1 cellular context compared by ENCODE assay signal in genomic region chr17:4934173-4934979, GRCh38.
A peak's percentile ranks its signal among the peaks of the same experiment; 100 is the strongest.
TF ChIP-seq lines count a peak whose summit lies in the region.

No MANE protein-coding gene starts in this region.

TF ChIP-seq in H1, 55 proteins besides CTCF, POLR2A, EP300 and RAD21:
- TF ChIP-seq EGR1 (IDR thresholded peaks at IDR 0.05; ENCODE audit: borderline replicate concordance, low read depth, low read length) (0 out of 2 replicates have a peak, but pooled peaks have one; percentile 15), BACH1 (IDR thresholded peaks at IDR 0.05; ENCODE audit: low read length) (peak; percentile 11; the same call in 1 of the 2 replicates), SRF (IDR thresholded peaks at IDR 0.05; ENCODE audit: low read depth, low read length) (no peak), KDM1A (IDR thresholded peaks at IDR 0.05; ENCODE audit: borderline replicate concordance, low read length) (no peak), SIX5 (IDR thresholded peaks at IDR 0.05; ENCODE audit: low read depth, low read length) (no peak), GABPA (IDR thresholded peaks at IDR 0.05; ENCODE audit: borderline replicate concordance, insufficient read depth, low read length) (0 out of 2 replicates have a peak, but pooled peaks have one; percentile 37), CEBPB (IDR thresholded peaks at IDR 0.05; ENCODE audit: low read depth, low read length) (no peak), YY1 (IDR thresholded peaks at IDR 0.05; ENCODE audit: low read depth, low read length) (peak; percentile 54; the same call in 1 of the 2 replicates), SIN3A (conservative IDR thresholded peaks at IDR 0.05 in 1 of 2, IDR thresholded peaks at IDR 0.05 in 1 of 2; ENCODE audit: low read depth in 1 of 2, low read length in 2 of 2) (no peak)
TF ChIP-seq in H1: peak in this region for 4.
